ENCODE assay signal across 9 cellular contexts in the genomic region with DNA sequence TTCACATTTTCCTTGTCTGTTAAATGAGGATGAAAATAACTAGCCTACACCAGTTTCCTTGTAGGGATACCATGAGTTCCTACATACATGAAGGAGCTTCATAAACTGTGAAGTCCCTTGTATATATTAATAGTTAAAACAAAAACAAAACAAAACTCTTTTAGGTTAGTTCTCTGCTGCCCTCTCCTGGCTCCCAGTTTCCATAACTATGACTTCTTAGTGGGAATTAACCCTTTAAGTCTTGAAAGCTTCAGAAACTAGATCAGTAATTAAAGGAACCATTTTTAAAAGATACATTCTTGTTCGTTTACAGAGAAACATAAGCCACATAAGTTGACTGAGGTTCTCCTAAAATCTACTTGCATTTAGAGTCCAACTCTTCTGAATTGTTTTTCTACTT.
DNase-seq lines count a peak whose midpoint lies in the region; ATAC-seq and TF ChIP-seq lines count a peak whose summit lies in the region.
"Had no signal": no experiment of that assay in that cellular context is flagged by ENCODE, and none has a peak within 500 bp of the region (broad histone marks: within the 10 kb centered on the region; RNA-seq: fewer than 3 reads in every experiment).

No MANE protein-coding gene starts in this region.

- H3K9me3 ChIP-seq in AG04450 (ENCODE audit: control insufficient read depth, insufficient read depth, low read length), result no peaks in the 10 kb centered on the region

- H3K27me3 ChIP-seq in AG04450 (ENCODE audit: control insufficient read depth, insufficient read depth, low read length), result no peaks in the 10 kb centered on the region

- H3K27ac ChIP-seq in AG04450 (ENCODE audit: low read depth, low read length), result no peak overlapping the region

- CTCF ChIA-PET in AG04450 (lab: Charles Lee), result interaction anchor here (0.5 to 5.3 kb wide), 10 partner anchors 8 to 798 kb away, joined by 3 to 57 read pairs (median 4); no protein-coding TSS in a partner anchor

- no peaks in the 10 kb centered on the region for H3K27me3 Mint-ChIP-seq in endothelial cell (ENCODE audit: unreplicated experiment)
- H3K27me3 Mint-ChIP-seq: dendritic cell treated with granulocyte-macrophage colony-stimulating factor and Interleukin-4, amounts not matched to agents 40 ng/mL and 50 ng/mL, for 4 days had no signal

- no peak overlapping the region for H3K27ac Mint-ChIP-seq in endothelial cell (ENCODE audit: unreplicated experiment)
- H3K27ac Mint-ChIP-seq: dendritic cell treated with granulocyte-macrophage colony-stimulating factor and Interleukin-4, amounts not matched to agents 40 ng/mL and 50 ng/mL, for 4 days had no signal

- H3K4me3 ChIP-seq in AG04450 (ENCODE audit: low read depth, low read length), result no peak overlapping the region

- no peak overlapping the region for H3K4me3 Mint-ChIP-seq in endothelial cell (ENCODE audit: unreplicated experiment)
- H3K4me3 Mint-ChIP-seq: dendritic cell treated with granulocyte-macrophage colony-stimulating factor and Interleukin-4, amounts not matched to agents 40 ng/mL and 50 ng/mL, for 4 days had no signal

- TF ChIP-seq CTCF in AG04450 (IDR thresholded peaks at IDR 0.05; ENCODE audit: low read depth, low read length), result peak; percentile 43
- TF ChIP-seq CTCF in GM13976 (IDR thresholded peaks at IDR 0.05; ENCODE audit: borderline replicate concordance, control extremely low read depth, extremely low read depth, insufficient read depth, missing control alignments), result no peak
- peak; percentile 66 for TF ChIP-seq CTCF in endothelial cell (IDR thresholded peaks at IDR 0.05; ENCODE audit: unreplicated experiment)

- ATAC-seq in GM19463 (IDR thresholded peaks at IDR 0.05; ENCODE audit: unreplicated experiment), result no peak
- no peak for ATAC-seq in GM19351 (IDR thresholded peaks at IDR 0.05; ENCODE audit: unreplicated experiment)

- in situ Hi-C loops in GM13976 (cut with MboI; ENCODE audit: low sequenced_read_pairs, unreplicated experiment), result loop anchor here (10.0 kb wide), 1 partner anchor 348 kb away; no protein-coding TSS in a partner anchor

- DNase-seq in AG04450 (ENCODE audit: low read depth, low spot score) (no peak), GM13976 (ENCODE audit: low spot score) (peak; percentile 3), NCI-H82 (lab: John Stamatoyannopoulos, UW) (peak; percentile 82), endothelial cell (ENCODE audit: low spot score) (peak; percentile 45), pons (ENCODE audit: low spot score) (peak; percentile 76), NCI-H2227 treated with DMSO at 0.1 percent for 48 hours (lab: John Stamatoyannopoulos, UW) (no peak)

- peaks cover 3% of the 10 kb centered on the region for H3K4me1 Mint-ChIP-seq in endothelial cell (ENCODE audit: unreplicated experiment)

- POLR2A ChIA-PET in AG04450 (lab: Yijun Ruan, JAX), result no interaction called here

- no peaks in the 10 kb centered on the region for H3K9me3 Mint-ChIP-seq in endothelial cell (ENCODE audit: unreplicated experiment)
- H3K9me3 Mint-ChIP-seq: dendritic cell treated with granulocyte-macrophage colony-stimulating factor and Interleukin-4, amounts not matched to agents 40 ng/mL and 50 ng/mL, for 4 days had no signal

- no peaks in the 10 kb centered on the region for H3K36me3 Mint-ChIP-seq in endothelial cell (ENCODE audit: low read depth, unreplicated experiment)

Comparison
In these comparisons a context has a peak if more than half of its experiments do, and no peak if none do; other contexts are left out.
1. DNase-seq: peak in GM13976 (single experiment), NCI-H82 (single experiment), endothelial cell (single experiment) and pons (single experiment); none in AG04450 (single experiment) and NCI-H2227 treated with DMSO at 0.1 percent for 48 hours (single experiment).